In genomic region chr12:120528861-120529525, GRCh38 we compare ENCODE assay signal across 1 cellular context.
TF ChIP-seq lines count a peak whose summit lies in the region.

TSS of gene COQ5 (minus strand) at chr12:120529158. CDS start at chr12:120529141, 17 bp downstream.

TF ChIP-seq in K562, 482 proteins besides CTCF, POLR2A, EP300 and RAD21 (continued from another document and continues in another):
- TF ChIP-seq ZHX1 (conservative IDR thresholded peaks at IDR 0.05; ENCODE audit: low read length) (peak; percentile 74; the same call in 1 of the 2 replicates), SIX5 (IDR thresholded peaks at IDR 0.05; ENCODE audit: borderline replicate concordance in 1 of 2, insufficient read depth in 1 of 2, low read depth in 1 of 2, low read length in 2 of 2) (0 out of 4 replicates have a peak, but pooled peaks of 1 of the 2 experiments have one; percentile 32), IRF9 (tag; IDR thresholded peaks at IDR 0.05) (peak; percentile 90), BMI1 (IDR thresholded peaks at IDR 0.05; ENCODE audit: low read length) (no peak), PREB (CRISPR knock-in tag; IDR thresholded peaks at IDR 0.05) (0 out of 2 replicates have a peak, but pooled peaks have one; percentile 38), CCNT2 (IDR thresholded peaks at IDR 0.05; ENCODE audit: borderline replicate concordance, extremely low read depth, insufficient read length, low read depth, low read length) (peak; percentile 32), ARID3A (IDR thresholded peaks at IDR 0.05; ENCODE audit: borderline replicate concordance, low read depth, low read length) (peak; percentile 36; the same call in 1 of the 2 replicates), CBX2 (IDR thresholded peaks at IDR 0.05; ENCODE audit: insufficient read depth, low read length, poor library complexity, severe bottlenecking) (no peak), ATF2 (CRISPR knock-in tag; IDR thresholded peaks at IDR 0.05) (no peak), ZNF395 (CRISPR knock-in tag; IDR thresholded peaks at IDR 0.05) (0 out of 2 replicates have a peak, but pooled peaks have one; percentile 48), TAF15 (IDR thresholded peaks at IDR 0.05; ENCODE audit: low read depth, low read length) (no peak), ZBTB7A (IDR thresholded peaks at IDR 0.05; ENCODE audit: borderline replicate concordance, control insufficient read depth, low read depth, low read length) (peak; percentile 82), BHLHE40 (IDR thresholded peaks at IDR 0.05; ENCODE audit: low read length) (0 out of 2 replicates have a peak, but pooled peaks have one; percentile 10), NCOA1 (IDR thresholded peaks at IDR 0.05; ENCODE audit: low read depth) (no peak), SP1 (CRISPR knock-in tag; IDR thresholded peaks at IDR 0.05) (peak; percentile 82; the same call in 1 of the 2 replicates), NFIC (IDR thresholded peaks at IDR 0.05) (peak; percentile 66), REST (CRISPR knock-in tag; IDR thresholded peaks at IDR 0.05; ENCODE audit: low read depth) (0 out of 2 replicates have a peak, but pooled peaks have one; percentile 29), SMARCA4 (IDR thresholded peaks at IDR 0.05) (peak; percentile 63; the same call in 1 of the 2 replicates), POLR2AphosphoS5 (IDR thresholded peaks at IDR 0.05; ENCODE audit: control insufficient read depth, insufficient read depth, low read depth, low read length) (peak; percentile 94), CAMTA2 (CRISPR knock-in tag; conservative IDR thresholded peaks at IDR 0.05) (no peak), TBL1XR1 (IDR thresholded peaks at IDR 0.05; ENCODE audit: low read length in 2 of 2) (peak in 1 of 2 experiments; percentile 13; a peak in 1 of 4 replicates), ERF (CRISPR knock-in tag; IDR thresholded peaks at IDR 0.05) (no peak), ID3 (CRISPR knock-in tag; IDR thresholded peaks at IDR 0.05) (no peak), ID3 (tag; IDR thresholded peaks at IDR 0.05) (peak; percentile 74), NFRKB (IDR thresholded peaks at IDR 0.05; ENCODE audit: low read depth) (peak; percentile 100), TRIM25 (IDR thresholded peaks at IDR 0.05; ENCODE audit: borderline replicate concordance) (0 out of 2 replicates have a peak, but pooled peaks have one; percentile 2), RFX7 (CRISPR knock-in tag; IDR thresholded peaks at IDR 0.05) (no peak), RBFOX2 (IDR thresholded peaks at IDR 0.05; ENCODE audit: low read depth, low read length) (peak; percentile 98)
